Comparison of ENCODE assay signal across 1 cellular context in genomic region chr7:135993950-135994349, GRCh38.
TF ChIP-seq lines count a peak whose summit lies in the region.

No MANE protein-coding gene starts in this region.

TF ChIP-seq in GM12878, 131 proteins besides CTCF, POLR2A, EP300 and RAD21 (continued from another document):
- TF ChIP-seq ZBTB40 (IDR thresholded peaks at IDR 0.05; ENCODE audit: borderline replicate concordance) (no peak), BCLAF1 (IDR thresholded peaks at IDR 0.05) (no peak), E4F1 (IDR thresholded peaks at IDR 0.05; ENCODE audit: borderline replicate concordance, partially characterized antibody) (no peak), SIX5 (IDR thresholded peaks at IDR 0.05; ENCODE audit: low read depth, low read length, severe bottlenecking) (no peak)
